ENCODE assay signal across 16 cellular contexts in genomic region chr7:101687081-101687480, GRCh38. TPM values are rescaled to one million over a fixed set of nuclear protein-coding genes. Genes with fewer than 3 reads are reported as not detected.
A peak's percentile ranks its signal among the peaks of the same experiment; 100 is the strongest.
DNase-seq lines count a peak whose midpoint lies in the region; ATAC-seq, FAIRE-seq and TF ChIP-seq lines count a peak whose summit lies in the region.
"Had no signal": no experiment of that assay in that cellular context is flagged by ENCODE, and none has a peak within 500 bp of the region (broad histone marks: within the 10 kb centered on the region; RNA-seq: fewer than 3 reads in every experiment).

No MANE protein-coding gene starts in this region.

- H3K9me1 ChIP-seq in IMR-90 (ENCODE audit: insufficient read depth, low read length) = no peaks in the 10 kb centered on the region

- H2AFZ ChIP-seq in H9 (ENCODE audit: low read length) (no peak overlapping the region), IMR-90 (replicated peaks; ENCODE audit: low read length, poor library complexity) (no peak overlapping the region)

- FAIRE-seq in bronchial epithelial cell (lab: Jason Lieb, UNC) = peak; percentile 84
- FAIRE-seq: A549, GM12892 had no signal

- no peak for TF ChIP-seq RAD21 in IMR-90 (IDR thresholded peaks at IDR 0.05; ENCODE audit: low read length)

- H2BK15ac ChIP-seq in H9 (ENCODE audit: low read depth, low read length) (no peak overlapping the region), IMR-90 (ENCODE audit: low read depth, low read length) (no peak overlapping the region)

- H3T11ph ChIP-seq in H9 (ENCODE audit: low read length) = no peak overlapping the region

- H2BK120ac ChIP-seq in H9 (ENCODE audit: low read depth, low read length, poor library complexity, severe bottlenecking) (no peak overlapping the region), IMR-90 (ENCODE audit: low read depth, low read length) (no peak overlapping the region)

- no peak overlapping the region for H3K14ac ChIP-seq in H9 (ENCODE audit: insufficient read depth, low read length)
- H3K14ac ChIP-seq in IMR-90 (replicated peaks; ENCODE audit: low read depth, low read length) = no peak overlapping the region

- H3K79me1 ChIP-seq in H9 (ENCODE audit: insufficient read depth, low read depth, low read length, poor library complexity, severe bottlenecking) = no peaks in the 10 kb centered on the region
- no peaks in the 10 kb centered on the region for H3K79me1 ChIP-seq in IMR-90 (ENCODE audit: low read depth in 1 of 2, low read length in 2 of 2)

- H3K4me1 Mint-ChIP-seq in H9 = peaks cover 3 to 6% of the 10 kb centered on the region in 2 experiments

- no peak overlapping the region for H3K4me3 ChIP-seq in IMR-90 (ENCODE audit: insufficient read depth, low read depth, low read length)
- no peak overlapping the region for H3K4me3 ChIP-seq in bronchial epithelial cell (ENCODE audit: low read depth, low read length)
- H3K4me3 ChIP-seq: A549 had no signal

- H2BK5ac ChIP-seq in H9 (ENCODE audit: insufficient read length, low read length) (no peak overlapping the region), IMR-90 (ENCODE audit: low read depth, low read length, poor library complexity, severe bottlenecking) (peak overlapping the region; percentile 30)

- H4K91ac ChIP-seq in H9 (ENCODE audit: insufficient read length, low read depth, low read length) = no peak overlapping the region
- no peak overlapping the region for H4K91ac ChIP-seq in IMR-90 (ENCODE audit: insufficient read depth, low read depth, low read length)

- H3K23ac ChIP-seq in H9 (ENCODE audit: insufficient read length, low read depth, low read length) (no peak overlapping the region), IMR-90 (ENCODE audit: low read depth, low read length) (no peak overlapping the region)

- intact Hi-C loops in IMR-90 (cut with micrococcal nuclease) = loop anchor here (2.0 to 10.0 kb wide), 3 partner anchors 132 to 586 kb away; no protein-coding TSS in a partner anchor

- no peak for TF ChIP-seq POLR2A in IMR-90 (IDR thresholded peaks at IDR 0.05; ENCODE audit: low read depth, low read length)

- no peaks in the 10 kb centered on the region for H3K36me3 Mint-ChIP-seq in H9 (ENCODE audit: insufficient read depth in 1 of 3, low read depth in 3 of 3)
- H3K36me3 Mint-ChIP-seq: CD4-positive, alpha-beta memory T cell had no signal

- H2BK20ac ChIP-seq in H9 (ENCODE audit: low read depth, low read length, poor library complexity, severe bottlenecking) (no peak overlapping the region), IMR-90 (ENCODE audit: low read depth, low read length) (no peak overlapping the region)

- H3K36me3 ChIP-seq in IMR-90 (ENCODE audit: control insufficient read depth, insufficient read depth, low read length) (no peaks in the 10 kb centered on the region), bronchial epithelial cell (ENCODE audit: control insufficient read depth, insufficient read depth, low read length) (no peaks in the 10 kb centered on the region)
- H3K36me3 ChIP-seq: BE2C had no signal

- ATAC-seq in IMR-90 (ENCODE audit: low read depth) (no peak), omental fat pad (ENCODE audit: low FRiP score) (peak; percentile 4), HG02642 (IDR thresholded peaks at IDR 0.05; ENCODE audit: poor library complexity, unreplicated experiment) (no peak), foreskin keratinocyte (no peak)

- H3K27me3 Mint-ChIP-seq in H9 (ENCODE audit: low read depth) = peaks cover 7% of the 10 kb centered on the region

- 0 out of 2 replicates have a peak, but pooled peaks cover 3% of the 10 kb centered on the region for H3K27me3 ChIP-seq in H9 (ENCODE audit: insufficient read depth, low read length)
- no peaks in the 10 kb centered on the region; the same call in 1 of the 2 replicates for H3K27me3 ChIP-seq in IMR-90 (ENCODE audit: control insufficient read depth, insufficient read depth, low read length)
- H3K27me3 ChIP-seq in bronchial epithelial cell (ENCODE audit: control insufficient read depth, insufficient read depth, low read length) = no peaks in the 10 kb centered on the region
- H3K27me3 ChIP-seq in foreskin keratinocyte = peaks cover 7% of the 10 kb centered on the region
- H3K27me3 ChIP-seq: BE2C had no signal

- no peak overlapping the region for H2BK12ac ChIP-seq in H9 (ENCODE audit: insufficient read length, low read depth, low read length)

- WGBS in H9 (ENCODE audit: extremely low coverage, insufficient read length, low lambda C conversion rate) = no CpG with 5 or more reads among the region's 5 CpGs
- 85% methylated on average over 4 of the region's 5 CpGs; no CpG with 5 or more reads in 1 of the 2 experiments for WGBS in IMR-90 (ENCODE audit: extremely low coverage in 2 of 2, insufficient read length in 1 of 2), 2 experiments

- H3K18ac ChIP-seq in H9 (ENCODE audit: insufficient read length, low read depth, low read length) = no peak overlapping the region
- no peak overlapping the region for H3K18ac ChIP-seq in IMR-90 (ENCODE audit: low read depth, low read length)

- H3K79me2 ChIP-seq in H9 (ENCODE audit: insufficient read depth, low read length) = no peaks in the 10 kb centered on the region

- H4K5ac ChIP-seq in H9 (ENCODE audit: insufficient read length, low read depth, low read length) (no peak overlapping the region), IMR-90 (ENCODE audit: low read depth, low read length) (no peak overlapping the region)

- H4K20me1 ChIP-seq in H9 (ENCODE audit: control insufficient read depth, insufficient read depth, insufficient read length) (no peaks in the 10 kb centered on the region), IMR-90 (ENCODE audit: insufficient read depth, low read length) (no peaks in the 10 kb centered on the region)

- H3K56ac ChIP-seq in H9 (ENCODE audit: insufficient read length, low read depth, low read length) (no peak overlapping the region), IMR-90 (ENCODE audit: extremely low read depth, insufficient read depth, low read length) (no peak overlapping the region)

- H3K27ac ChIP-seq in H9 (ENCODE audit: insufficient read length, low read depth, low read length) = no peak overlapping the region
- H3K27ac ChIP-seq in IMR-90 (ENCODE audit: insufficient read depth, low read length) = no peak overlapping the region
- H3K27ac ChIP-seq in foreskin keratinocyte = no peak overlapping the region
- H3K27ac ChIP-seq: C4-2B had no signal

- TF ChIP-seq CTCF in H9 (conservative IDR thresholded peaks at IDR 0.05) = no peak
- no peak for TF ChIP-seq CTCF in IMR-90 (conservative IDR thresholded peaks at IDR 0.05; ENCODE audit: low read depth, low read length)
- no peak for TF ChIP-seq CTCF in bronchial epithelial cell (IDR thresholded peaks at IDR 0.05; ENCODE audit: insufficient read depth, low read length, severe bottlenecking)
- TF ChIP-seq CTCF in omental fat pad (IDR thresholded peaks at IDR 0.05) = no peak
- TF ChIP-seq CTCF in foreskin keratinocyte (conservative IDR thresholded peaks at IDR 0.05) = no peak

- no peak overlapping the region for H3K27ac Mint-ChIP-seq in H9

- no peaks in the 10 kb centered on the region for H3K9me3 ChIP-seq in H9 (ENCODE audit: control insufficient read depth, low read depth, low read length)
- H3K9me3 ChIP-seq in IMR-90 (ENCODE audit: control insufficient read depth, insufficient read depth, low read length) = no peaks in the 10 kb centered on the region
- H3K9me3 ChIP-seq: A549, BE2C had no signal

- H3K23me2 ChIP-seq in H9 (ENCODE audit: insufficient read length, low read depth, low read length, poor library complexity, severe bottlenecking) = no peaks in the 10 kb centered on the region

- no peak overlapping the region for H3K4me3 Mint-ChIP-seq in H9
- H3K4me3 Mint-ChIP-seq: CD4-positive, alpha-beta memory T cell had no signal

- H2AK9ac ChIP-seq in IMR-90 (replicated peaks; ENCODE audit: low read depth, low read length, poor library complexity) = no peak overlapping the region

- H3K4me1 ChIP-seq in H9 (ENCODE audit: insufficient read depth, low read length) (no peaks in the 10 kb centered on the region), IMR-90 (ENCODE audit: control insufficient read depth, insufficient read depth, low read length) (peaks cover 5% of the 10 kb centered on the region), foreskin keratinocyte (no peaks in the 10 kb centered on the region)
- H3K4me1 ChIP-seq: BE2C had no signal

- CTCF ChIA-PET in IMR-90 (lab: Yijun Ruan, JAX) = no interaction called here

- DNase-seq in H9 (no peak), IMR-90 (no peak), bronchial epithelial cell (ENCODE audit: low read depth) (no peak), omental fat pad (ENCODE audit: low spot score) (no peak), H4 (ENCODE audit: low spot score) (no peak), foreskin keratinocyte (no peak)
- DNase-seq: BE2C; CD4-positive, alpha-beta memory T cell; DMS79; GOT3 had no signal

- in situ Hi-C loops in IMR-90 (cut with MboI; ENCODE audit: low sequenced_read_pairs) = loop anchor here (5.0 to 10.0 kb wide), 2 partner anchors 125 to 548 kb away; no protein-coding TSS in a partner anchor

- H2AK5ac ChIP-seq in H9 (ENCODE audit: insufficient read length, low read length) = no peak overlapping the region
- peak overlapping the region; percentile 20; the same call in 1 of the 2 replicates for H2AK5ac ChIP-seq in IMR-90 (ENCODE audit: low read depth, low read length)

- H4K8ac ChIP-seq in H9 (replicated peaks; ENCODE audit: insufficient read length, low read depth, low read length) (peak overlapping the region; percentile 7), IMR-90 (ENCODE audit: low read depth in 2 of 2, low read length in 2 of 2) (no peak overlapping the region)

- no TSS peak for BruUV-seq in IMR-90 (replicated peaks; lab: Mats Ljungman, UMichigan)

- dilution Hi-C loops in IMR-90 (cut with HindIII; ENCODE audit: low sequenced_read_pairs, unreplicated experiment) = no loop called here

- H3K9me3 Mint-ChIP-seq in H9 = no peaks in the 10 kb centered on the region

- H3K4ac ChIP-seq in H9 (ENCODE audit: low read depth, low read length) = no peak overlapping the region
- H3K4ac ChIP-seq in IMR-90 (ENCODE audit: low read depth, low read length) = no peak overlapping the region

- POLR2A ChIA-PET in IMR-90 (lab: Charles Lee; ENCODE audit: unreplicated experiment) = no interaction called here

- no peak overlapping the region for H3K9ac ChIP-seq in H9 (ENCODE audit: extremely low read depth, insufficient read length, low read length)
- H3K9ac ChIP-seq in IMR-90 (ENCODE audit: low read depth, low read length) = no peak overlapping the region

- H3K4me2 ChIP-seq in H9 (ENCODE audit: insufficient read depth, insufficient read length, low read length) (no peak overlapping the region), IMR-90 (ENCODE audit: low read depth, low read length) (no peak overlapping the region)

RNA-seq across cellular contexts. Expression of gene MYL10, which starts 58.0 kb away (rescaled TPM):
- total RNA-seq in H9 (2021) = 0.50 TPM in 1 of 2 replicates, not detected in the other
- total RNA-seq in IMR-90 (2012; rRNA removed) = not detected in 2 replicates
- not detected in 2 replicates for polyA plus RNA-seq in IMR-90 (2012; rRNA removed)
- polyA plus RNA-seq in IMR-90 (2012; cell fraction: cytosol; rRNA removed) = not detected in 2 replicates
- not detected in 2 replicates for polyA plus RNA-seq in IMR-90 (2012; cell fraction: nucleus; rRNA removed; ENCODE audit: low replicate concordance)
- not detected in 2 replicates for total RNA-seq in bronchial epithelial cell
- total RNA-seq in omental fat pad = not detected
- total RNA-seq in H4 (2014; rRNA removed; shearing (Covaris generic)) = not detected in 2 replicates
- total RNA-seq in foreskin keratinocyte = not detected in 2 replicates
- polyA plus RNA-seq in foreskin keratinocyte = not detected in 2 replicates
- total RNA-seq: CD4-positive, alpha-beta memory T cell; HT1080 had no signal
- polyA plus RNA-seq: A549; AG04450; CD4-positive, alpha-beta memory T cell had no signal
